In the genomic region with DNA sequence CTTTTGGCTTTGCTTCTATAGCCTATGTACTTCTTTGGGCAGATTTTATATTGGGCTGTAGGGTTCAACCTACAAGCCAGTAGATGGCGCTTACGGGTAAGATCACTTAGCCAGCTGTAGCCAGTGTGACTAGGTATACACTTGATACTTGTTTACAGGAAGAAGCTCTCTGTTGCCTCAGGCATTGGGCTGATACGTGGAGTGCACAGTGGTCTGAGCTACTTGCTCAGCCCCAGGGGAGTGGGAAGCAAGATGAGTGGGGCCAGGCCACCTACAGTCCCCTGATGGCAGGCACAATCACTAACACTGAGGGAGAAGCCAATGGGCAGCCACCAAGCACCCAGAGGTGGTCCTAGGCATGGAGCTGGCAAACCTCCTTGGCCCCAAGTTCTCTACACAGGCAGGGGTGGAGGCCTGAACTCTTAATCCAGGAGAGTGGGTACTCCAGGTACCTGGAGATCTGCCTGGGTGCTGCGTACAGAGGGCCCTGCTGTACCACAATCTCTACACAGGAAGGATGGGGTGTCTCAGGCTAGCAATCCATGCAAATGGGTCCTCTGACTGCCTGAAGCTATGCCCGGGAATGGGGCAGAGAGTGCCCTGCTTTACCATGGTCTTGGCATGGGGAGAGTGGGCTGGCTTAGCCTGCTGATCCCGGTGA, we compare ENCODE assay signal across 8 cellular contexts.
DNase-seq lines count a peak whose midpoint lies in the region; ATAC-seq and TF ChIP-seq lines count a peak whose summit lies in the region.

No MANE protein-coding gene starts in this region.

- no peak for TF ChIP-seq POLR2A in right lobe of liver (IDR thresholded peaks at IDR 0.05)

- no peak overlapping the region for H3K27ac ChIP-seq in right lobe of liver

- 69% methylated on average over 3 of the region's 6 CpGs for WGBS in right lobe of liver (ENCODE audit: insufficient coverage, low coverage, low lambda C conversion rate, missing lambda C conversion rate)

- H3K36me3 ChIP-seq in right lobe of liver = no peaks in the 10 kb centered on the region

- peak; percentile 58 for ATAC-seq in GM21786 (IDR thresholded peaks at IDR 0.05; ENCODE audit: unreplicated experiment)
- peak; percentile 43 to 81 (median 50) for ATAC-seq in right lobe of liver
- ATAC-seq in HG02678 (IDR thresholded peaks at IDR 0.05; ENCODE audit: unreplicated experiment) = no peak

- H3K9me3 ChIP-seq in right lobe of liver = no peaks in the 10 kb centered on the region

- intact Hi-C loops in right lobe of liver (cut with DNase I) = no loop called here

- no peak overlapping the region for H3K4me3 ChIP-seq in right lobe of liver

- peak in 3 of 4 donors; percentile 22 to 55 (median 24) for TF ChIP-seq CTCF in right lobe of liver (IDR thresholded peaks at IDR 0.05)

- H3K4me1 ChIP-seq in right lobe of liver = no peaks in the 10 kb centered on the region

- H3K27me3 ChIP-seq in right lobe of liver = no peaks in the 10 kb centered on the region

- DNase-seq in NCI-H524 (lab: John Stamatoyannopoulos, UW) = peak; percentile 11 to 56
- DNase-seq in NCI-H524 treated with DMSO at 0.1 percent for 48 hours (lab: John Stamatoyannopoulos, UW) = no peak
- DNase-seq in NCI-H2081 (lab: John Stamatoyannopoulos, UW) = peak; percentile 63 to 85
- peak; percentile 81 for DNase-seq in amniotic epithelial cell (ENCODE audit: low read depth)
- no peak for DNase-seq in right lobe of liver
- DNase-seq in RKO (ENCODE audit: low spot score) = no peak

Comparison
In these comparisons a context has a peak if more than half of its experiments do, and no peak if none do; other contexts are left out.
1. DNase-seq: peak in NCI-H524 (2 of 2), NCI-H2081 (2 of 2) and amniotic epithelial cell (single experiment); none in NCI-H524 treated with DMSO at 0.1 percent for 48 hours (single experiment), right lobe of liver (0 of 3) and RKO (single experiment).